ENCODE assay signal across 1 cellular context in genomic region chr9:35812025-35812602, GRCh38.
A peak's percentile ranks its signal among the peaks of the same experiment; 100 is the strongest.
TF ChIP-seq lines count a peak whose summit lies in the region.

A gene with protein sequence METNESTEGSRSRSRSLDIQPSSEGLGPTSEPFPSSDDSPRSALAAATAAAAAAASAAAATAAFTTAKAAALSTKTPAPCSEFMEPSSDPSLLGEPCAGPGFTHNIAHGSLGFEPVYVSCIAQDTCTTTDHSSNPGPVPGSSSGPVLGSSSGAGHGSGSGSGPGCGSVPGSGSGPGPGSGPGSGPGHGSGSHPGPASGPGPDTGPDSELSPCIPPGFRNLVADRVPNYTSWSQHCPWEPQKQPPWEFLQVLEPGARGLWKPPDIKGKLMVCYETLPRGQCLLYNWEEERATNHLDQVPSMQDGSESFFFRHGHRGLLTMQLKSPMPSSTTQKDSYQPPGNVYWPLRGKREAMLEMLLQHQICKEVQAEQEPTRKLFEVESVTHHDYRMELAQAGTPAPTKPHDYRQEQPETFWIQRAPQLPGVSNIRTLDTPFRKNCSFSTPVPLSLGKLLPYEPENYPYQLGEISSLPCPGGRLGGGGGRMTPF (minus strand): TSS chr9:35812262. CDS start chr9:35812147, 115 bp downstream.

TF ChIP-seq in HepG2, 621 proteins besides CTCF, POLR2A, EP300 and RAD21 (continued from another document and continues in another):
- peak; percentile 31; the same call in 1 of the 2 replicates for TF ChIP-seq CBX5 (CRISPR knock-in tag; IDR thresholded peaks at IDR 0.05; ENCODE audit: borderline replicate concordance)
- TF ChIP-seq ZNF350 (CRISPR knock-in tag; IDR thresholded peaks at IDR 0.05; ENCODE audit: borderline replicate concordance, low read depth) = peak; percentile 46; the same call in 1 of the 2 replicates
- TF ChIP-seq NR2F6 (IDR thresholded peaks at IDR 0.05) = no peak; the same call in 1 of the 2 replicates
- TF ChIP-seq NR2F6 (CRISPR knock-in tag; IDR thresholded peaks at IDR 0.05) = peak; percentile 50; the same call in 1 of the 2 replicates
- TF ChIP-seq ZNF20 (CRISPR knock-in tag; IDR thresholded peaks at IDR 0.05) = no peak
- peak; percentile 73; the same call in 1 of the 2 replicates for TF ChIP-seq HMGXB3 (CRISPR knock-in tag; IDR thresholded peaks at IDR 0.05; ENCODE audit: borderline replicate concordance)
- no peak for TF ChIP-seq ZNF839 (CRISPR knock-in tag; IDR thresholded peaks at IDR 0.05; ENCODE audit: borderline replicate concordance)
- no peak for TF ChIP-seq NFIC (IDR thresholded peaks at IDR 0.05; ENCODE audit: low read length)
- no peak for TF ChIP-seq TBX3 (IDR thresholded peaks at IDR 0.05; ENCODE audit: borderline replicate concordance)
- TF ChIP-seq, protein P1, sequence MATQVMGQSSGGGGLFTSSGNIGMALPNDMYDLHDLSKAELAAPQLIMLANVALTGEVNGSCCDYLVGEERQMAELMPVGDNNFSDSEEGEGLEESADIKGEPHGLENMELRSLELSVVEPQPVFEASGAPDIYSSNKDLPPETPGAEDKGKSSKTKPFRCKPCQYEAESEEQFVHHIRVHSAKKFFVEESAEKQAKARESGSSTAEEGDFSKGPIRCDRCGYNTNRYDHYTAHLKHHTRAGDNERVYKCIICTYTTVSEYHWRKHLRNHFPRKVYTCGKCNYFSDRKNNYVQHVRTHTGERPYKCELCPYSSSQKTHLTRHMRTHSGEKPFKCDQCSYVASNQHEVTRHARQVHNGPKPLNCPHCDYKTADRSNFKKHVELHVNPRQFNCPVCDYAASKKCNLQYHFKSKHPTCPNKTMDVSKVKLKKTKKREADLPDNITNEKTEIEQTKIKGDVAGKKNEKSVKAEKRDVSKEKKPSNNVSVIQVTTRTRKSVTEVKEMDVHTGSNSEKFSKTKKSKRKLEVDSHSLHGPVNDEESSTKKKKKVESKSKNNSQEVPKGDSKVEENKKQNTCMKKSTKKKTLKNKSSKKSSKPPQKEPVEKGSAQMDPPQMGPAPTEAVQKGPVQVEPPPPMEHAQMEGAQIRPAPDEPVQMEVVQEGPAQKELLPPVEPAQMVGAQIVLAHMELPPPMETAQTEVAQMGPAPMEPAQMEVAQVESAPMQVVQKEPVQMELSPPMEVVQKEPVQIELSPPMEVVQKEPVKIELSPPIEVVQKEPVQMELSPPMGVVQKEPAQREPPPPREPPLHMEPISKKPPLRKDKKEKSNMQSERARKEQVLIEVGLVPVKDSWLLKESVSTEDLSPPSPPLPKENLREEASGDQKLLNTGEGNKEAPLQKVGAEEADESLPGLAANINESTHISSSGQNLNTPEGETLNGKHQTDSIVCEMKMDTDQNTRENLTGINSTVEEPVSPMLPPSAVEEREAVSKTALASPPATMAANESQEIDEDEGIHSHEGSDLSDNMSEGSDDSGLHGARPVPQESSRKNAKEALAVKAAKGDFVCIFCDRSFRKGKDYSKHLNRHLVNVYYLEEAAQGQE (IDR thresholded peaks at IDR 0.05; ENCODE audit: borderline replicate concordance in 1 of 2, low read depth in 1 of 2, low read length in 2 of 2) = no peak
- TF ChIP-seq HNRNPK (IDR thresholded peaks at IDR 0.05; ENCODE audit: low read depth, low read length, poor library complexity, severe bottlenecking) = no peak
- no peak for TF ChIP-seq JUN (CRISPR knock-in tag; IDR thresholded peaks at IDR 0.05)
- TF ChIP-seq ZNF354B (CRISPR knock-in tag; IDR thresholded peaks at IDR 0.05) = no peak
- TF ChIP-seq ZFP41 (CRISPR knock-in tag; IDR thresholded peaks at IDR 0.05; ENCODE audit: borderline replicate concordance) = no peak
- TF ChIP-seq ZNF619 (CRISPR knock-in tag; IDR thresholded peaks at IDR 0.05) = no peak
- no peak for TF ChIP-seq TEF (CRISPR knock-in tag; IDR thresholded peaks at IDR 0.05)
- peak; percentile 50; the same call in 1 of the 2 replicates for TF ChIP-seq ZNF331 (CRISPR knock-in tag; IDR thresholded peaks at IDR 0.05)
- no peak for TF ChIP-seq MYC (CRISPR knock-in tag; IDR thresholded peaks at IDR 0.05; ENCODE audit: borderline replicate concordance)
- TF ChIP-seq, protein P2, sequence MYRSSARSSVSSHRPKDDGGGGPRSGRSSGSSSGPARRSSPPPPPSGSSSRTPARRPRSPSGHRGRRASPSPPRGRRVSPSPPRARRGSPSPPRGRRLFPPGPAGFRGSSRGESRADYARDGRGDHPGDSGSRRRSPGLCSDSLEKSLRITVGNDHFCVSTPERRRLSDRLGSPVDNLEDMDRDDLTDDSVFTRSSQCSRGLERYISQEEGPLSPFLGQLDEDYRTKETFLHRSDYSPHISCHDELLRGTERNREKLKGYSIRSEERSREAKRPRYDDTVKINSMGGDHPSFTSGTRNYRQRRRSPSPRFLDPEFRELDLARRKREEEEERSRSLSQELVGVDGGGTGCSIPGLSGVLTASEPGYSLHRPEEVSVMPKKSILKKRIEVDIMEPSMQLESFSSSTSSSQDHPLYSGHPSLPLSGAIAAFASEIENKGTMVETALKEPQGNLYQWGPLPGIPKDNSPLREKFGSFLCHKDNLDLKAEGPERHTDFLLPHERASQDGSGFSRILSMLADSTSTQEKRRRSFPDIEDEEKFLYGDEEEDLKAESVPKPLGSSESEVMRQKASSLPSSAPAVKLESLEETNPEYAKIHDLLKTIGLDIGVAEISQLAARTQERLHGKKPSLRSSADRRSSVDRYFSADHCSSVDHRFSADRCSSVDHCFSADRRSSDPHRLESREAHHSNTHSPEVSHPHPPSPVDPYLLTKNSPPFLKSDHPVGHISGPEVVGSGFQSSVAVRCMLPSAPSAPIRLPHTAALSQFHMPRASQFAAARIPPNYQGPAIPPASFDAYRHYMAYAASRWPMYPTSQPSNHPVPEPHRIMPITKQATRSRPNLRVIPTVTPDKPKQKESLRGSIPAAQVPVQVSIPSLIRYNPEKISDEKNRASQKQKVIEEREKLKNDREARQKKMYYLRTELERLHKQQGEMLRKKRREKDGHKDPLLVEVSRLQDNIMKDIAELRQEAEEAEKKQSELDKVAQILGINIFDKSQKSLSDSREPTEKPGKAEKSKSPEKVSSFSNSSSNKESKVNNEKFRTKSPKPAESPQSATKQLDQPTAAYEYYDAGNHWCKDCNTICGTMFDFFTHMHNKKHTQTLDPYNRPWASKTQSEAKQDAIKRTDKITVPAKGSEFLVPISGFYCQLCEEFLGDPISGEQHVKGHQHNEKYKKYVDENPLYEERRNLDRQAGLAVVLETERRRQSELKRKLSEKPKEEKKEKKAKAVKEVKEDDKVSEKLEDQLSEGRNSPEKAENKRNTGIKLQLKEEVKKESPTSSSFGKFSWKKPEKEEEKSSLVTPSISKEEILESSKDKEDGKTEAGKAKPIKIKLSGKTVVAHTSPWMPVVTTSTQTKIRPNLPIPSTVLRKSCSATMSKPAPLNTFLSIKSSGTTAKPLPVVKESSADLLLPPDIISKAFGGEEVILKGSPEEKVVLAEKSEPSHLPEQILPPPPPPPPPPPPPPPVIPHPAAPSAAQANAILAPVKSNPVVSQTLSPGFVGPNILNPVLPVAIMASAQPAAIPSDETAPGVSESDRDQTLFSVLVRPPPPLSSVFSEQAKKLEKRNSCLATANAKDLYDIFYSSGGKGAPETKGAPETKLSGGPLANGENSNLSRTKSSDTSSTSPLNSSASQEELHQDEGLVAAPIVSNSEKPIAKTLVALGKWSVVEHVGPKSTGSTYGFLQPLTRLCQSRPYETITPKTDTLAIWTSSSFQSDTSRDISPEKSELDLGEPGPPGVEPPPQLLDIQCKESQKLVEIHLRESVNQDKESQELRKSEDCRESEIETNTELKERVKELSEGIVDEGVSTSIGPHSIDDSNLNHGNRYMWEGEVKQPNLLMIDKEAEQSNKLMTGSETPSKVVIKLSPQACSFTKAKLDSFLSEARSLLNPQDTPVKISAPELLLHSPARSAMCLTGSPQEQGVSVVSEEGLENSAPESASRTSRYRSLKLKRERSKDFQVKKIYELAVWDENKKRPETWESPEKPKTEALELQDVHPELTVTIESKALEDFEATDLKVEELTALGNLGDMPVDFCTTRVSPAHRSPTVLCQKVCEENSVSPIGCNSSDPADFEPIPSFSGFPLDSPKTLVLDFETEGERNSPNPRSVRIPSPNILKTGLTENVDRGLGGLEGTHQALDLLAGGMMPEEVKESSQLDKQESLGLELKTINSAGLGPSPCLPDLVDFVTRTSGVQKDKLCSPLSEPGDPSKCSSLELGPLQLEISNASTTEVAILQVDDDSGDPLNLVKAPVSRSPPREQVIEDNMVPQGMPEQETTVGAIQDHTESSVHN (CRISPR knock-in tag; IDR thresholded peaks at IDR 0.05) = no peak
- TF ChIP-seq ZNF766 (CRISPR knock-in tag; IDR thresholded peaks at IDR 0.05; ENCODE audit: borderline replicate concordance) = no peak
- no peak for TF ChIP-seq AHR (CRISPR knock-in tag; IDR thresholded peaks at IDR 0.05)
- TF ChIP-seq RFX5 (IDR thresholded peaks at IDR 0.05; ENCODE audit: low read depth, low read length) = peak; percentile 13; the same call in 1 of the 2 replicates
- TF ChIP-seq ATF5 (CRISPR knock-in tag; IDR thresholded peaks at IDR 0.05; ENCODE audit: low read depth) = no peak
- no peak for TF ChIP-seq MEF2D (CRISPR knock-in tag; IDR thresholded peaks at IDR 0.05)
- TF ChIP-seq ZFX (CRISPR knock-in tag; IDR thresholded peaks at IDR 0.05; ENCODE audit: low read depth) = peak; percentile 38; the same call in 1 of the 2 replicates
- TF ChIP-seq TARDBP (CRISPR knock-in tag; IDR thresholded peaks at IDR 0.05) = peak; percentile 83
- TF ChIP-seq ZNF337 (CRISPR knock-in tag; IDR thresholded peaks at IDR 0.05; ENCODE audit: borderline replicate concordance, low read depth) = no peak
- TF ChIP-seq BORCS8-MEF2B (CRISPR knock-in tag; IDR thresholded peaks at IDR 0.05) = peak; percentile 74
- peak; percentile 80; the same call in 1 of the 2 replicates for TF ChIP-seq ZNF580 (CRISPR knock-in tag; IDR thresholded peaks at IDR 0.05; ENCODE audit: borderline replicate concordance, low read depth)
- TF ChIP-seq BRCA1 (CRISPR knock-in tag; IDR thresholded peaks at IDR 0.05) = no peak
- no peak for TF ChIP-seq ZNF30 (CRISPR knock-in tag; IDR thresholded peaks at IDR 0.05)
